ENCODE assay signal across 14 cellular contexts in the genomic region with DNA sequence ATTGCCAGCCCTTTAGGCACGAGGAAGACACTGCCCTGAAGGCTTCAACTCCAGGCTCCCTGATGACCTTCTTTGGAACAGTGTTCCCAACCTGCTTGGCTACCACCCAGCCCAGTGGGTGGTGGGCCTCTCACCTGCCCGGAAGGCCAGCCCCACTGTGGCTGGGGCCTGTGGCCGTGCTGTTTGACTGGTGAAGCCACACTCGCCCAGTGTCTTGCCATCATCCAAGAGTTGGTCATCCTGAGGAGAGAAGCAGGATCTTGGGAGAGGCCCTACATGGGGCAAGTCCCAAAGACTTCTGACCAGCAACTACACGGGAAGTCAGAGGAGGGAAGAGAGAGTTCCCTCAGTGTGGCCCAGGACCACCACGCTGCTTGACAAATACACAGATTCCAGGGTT. TPM values are rescaled to one million over a fixed set of nuclear protein-coding genes. Genes with fewer than 3 reads are reported as not detected.
DNase-seq lines count a peak whose midpoint lies in the region; ATAC-seq and TF ChIP-seq lines count a peak whose summit lies in the region.
"Had no signal": no experiment of that assay in that cellular context is flagged by ENCODE, and none has a peak within 500 bp of the region (broad histone marks: within the 10 kb centered on the region; RNA-seq: fewer than 3 reads in every experiment).

No MANE protein-coding gene starts in this region.

- H3K27ac ChIP-seq in iPS-20b (ENCODE audit: low read length) = no peak overlapping the region
- H3K27ac ChIP-seq in tibial nerve = peak overlapping the region; percentile 5 to 100 (median 62)
- H3K27ac ChIP-seq in colonic mucosa = no peak overlapping the region

- CTCF ChIA-PET in activated CD4-positive, alpha-beta memory T cell treated with anti-CD3 and anti-CD28 coated beads, Interleukin-2, amount 10 ng/mL, durations not matched to agents 7 days and 5 days (lab: Charles Lee) = interaction anchor here (1.4 kb wide), 1 partner anchor 10 kb away, joined by 4 read pairs; no protein-coding TSS in a partner anchor

- peaks cover 31% of the 10 kb centered on the region for H3K4me1 Mint-ChIP-seq in activated CD4-positive, alpha-beta memory T cell treated with anti-CD3 and anti-CD28 coated beads, Interleukin-2, amount 10 ng/mL, durations not matched to agents 7 days and 5 days

- TF ChIP-seq CTCF in tibial nerve (IDR thresholded peaks at IDR 0.05) (no peak), colonic mucosa (IDR thresholded peaks at IDR 0.05) (no peak)

- H3K27ac Mint-ChIP-seq in activated CD4-positive, alpha-beta memory T cell treated with anti-CD3 and anti-CD28 coated beads, Interleukin-2, amount 10 ng/mL, durations not matched to agents 7 days and 5 days = no peak overlapping the region

- H3K9me3 ChIP-seq in iPS-20b (ENCODE audit: insufficient read depth, low read depth, low read length) = no peaks in the 10 kb centered on the region
- H3K9me3 ChIP-seq in tibial nerve = no peaks in the 10 kb centered on the region
- H3K9me3 ChIP-seq in colonic mucosa = no peaks in the 10 kb centered on the region

- no peak for TF ChIP-seq EP300 in tibial nerve (IDR thresholded peaks at IDR 0.05)

- no peak for TF ChIP-seq POLR2A in tibial nerve (IDR thresholded peaks at IDR 0.05)

- H3K27me3 Mint-ChIP-seq in activated CD4-positive, alpha-beta memory T cell treated with anti-CD3 and anti-CD28 coated beads, Interleukin-2, amount 10 ng/mL, durations not matched to agents 7 days and 5 days = no peaks in the 10 kb centered on the region

- peak overlapping the region; percentile 92; the same call in 1 of the 2 replicates for H3K4me3 ChIP-seq in iPS-20b (ENCODE audit: low read length)
- H3K4me3 ChIP-seq in tibial nerve = peak overlapping the region in 1 of 4 donors; percentile 97
- H3K4me3 ChIP-seq in colonic mucosa = no peak overlapping the region

- no peaks in the 10 kb centered on the region for H3K9me3 Mint-ChIP-seq in activated CD4-positive, alpha-beta memory T cell treated with anti-CD3 and anti-CD28 coated beads, Interleukin-2, amount 10 ng/mL, durations not matched to agents 7 days and 5 days

- peaks cover 51% of the 10 kb centered on the region for H3K36me3 ChIP-seq in iPS-20b (ENCODE audit: insufficient read depth, low read depth, low read length)
- peaks cover 2 to 43% (median 17%) of the 10 kb centered on the region in 3 donors for H3K36me3 ChIP-seq in tibial nerve
- H3K36me3 ChIP-seq in colonic mucosa = peaks cover 10% of the 10 kb centered on the region

- H3K4me1 ChIP-seq in iPS-20b (ENCODE audit: insufficient read depth, low read length) (no peaks in the 10 kb centered on the region), tibial nerve (peaks cover 0 to 80% (median 29%) of the 10 kb centered on the region in 4 donors), colonic mucosa (peaks cover 12% of the 10 kb centered on the region)

- peak; percentile 16 for DNase-seq in left cardiac atrium
- no peak for DNase-seq in Right ventricle myocardium inferior (ENCODE audit: missing footprints)
- DNase-seq in activated CD4-positive, alpha-beta memory T cell treated with anti-CD3 and anti-CD28 coated beads, Interleukin-2, amount 10 ng/mL, durations not matched to agents 7 days and 5 days = no peak
- no peak for DNase-seq in tibial nerve (ENCODE audit: low spot score in 2 of 2)
- DNase-seq in activated gamma-delta T cell treated with Interleukin-2 at 50 U/mL for 16 hours = no peak
- no peak for DNase-seq in colonic mucosa
- DNase-seq: activated CD8-positive, alpha-beta memory T cell treated with anti-CD3 and anti-CD28 coated beads, Interleukin-2, amount 50 U/mL, for 4 hours; dermis blood vessel endothelial cell; NCI-H1436; RPMI8226; stimulated activated CD8-positive, alpha-beta memory T cell treated with anti-CD3 and anti-CD28 coated beads, Interleukin-4, amount 100 ng/mL, for 48 hours had no signal

- ATAC-seq in left cardiac atrium (no peak), Right ventricle myocardium inferior (no peak), HG03139 (IDR thresholded peaks at IDR 0.05; ENCODE audit: unreplicated experiment) (no peak)
- ATAC-seq: right cardiac atrium had no signal

- no peak overlapping the region for H3K9ac ChIP-seq in iPS-20b (ENCODE audit: low read depth, low read length)
- H3K9ac ChIP-seq in colonic mucosa (ENCODE audit: low read depth in 2 of 2, low read length in 2 of 2) = no peak overlapping the region

- peaks cover 41% of the 10 kb centered on the region for H3K36me3 Mint-ChIP-seq in activated CD4-positive, alpha-beta memory T cell treated with anti-CD3 and anti-CD28 coated beads, Interleukin-2, amount 10 ng/mL, durations not matched to agents 7 days and 5 days (ENCODE audit: low read depth)

- intact Hi-C loops in left cardiac atrium (cut with DNase I) = no loop called here
- intact Hi-C loops in Right ventricle myocardium inferior (cut with DNase I) = no loop called here
- intact Hi-C loops in colonic mucosa (cut with DNase I) = no loop called here

- whole genome bisulfite sequencing in tibial nerve, 2 donors = 57 to 62% methylated on average over 6 of the region's 6 CpGs

- H3K4me3 Mint-ChIP-seq in activated CD4-positive, alpha-beta memory T cell treated with anti-CD3 and anti-CD28 coated beads, Interleukin-2, amount 10 ng/mL, durations not matched to agents 7 days and 5 days = peak overlapping the region; percentile 88

- POLR2A ChIA-PET in activated CD4-positive, alpha-beta memory T cell treated with anti-CD3 and anti-CD28 coated beads, Interleukin-2, amount 10 ng/mL, durations not matched to agents 7 days and 5 days (lab: Charles Lee) = interaction anchor here (1.3 to 8.1 kb wide), 6 partner anchors 13 to 107 kb away, joined by 3 to 114 read pairs (median 7); partner anchors contain the start of genes FLYWCH2, KCTD5 and SRRM2

- H3K27me3 ChIP-seq in iPS-20b (ENCODE audit: insufficient read depth, low read length) = no peaks in the 10 kb centered on the region
- no peaks in the 10 kb centered on the region for H3K27me3 ChIP-seq in tibial nerve
- no peaks in the 10 kb centered on the region for H3K27me3 ChIP-seq in colonic mucosa

RNA-seq across cellular contexts. Expression of gene ELOB, which starts 1.8 kb away (rescaled TPM):
- total RNA-seq in left cardiac atrium = 100 to 1,000 TPM; 262 to 270 TPM
- 336 TPM for total RNA-seq in Right ventricle myocardium inferior
- total RNA-seq in activated CD4-positive, alpha-beta memory T cell treated with anti-CD3 and anti-CD28 coated beads, Interleukin-2, amount 10 ng/mL, durations not matched to agents 7 days and 5 days = 100 to 1,000 TPM; 141 to 150 TPM
- 100 to 1,000 TPM; 293 to 759 (median 513) TPM for total RNA-seq in tibial nerve
- 100 to 1,000 TPM; 230 to 333 TPM for total RNA-seq in colonic mucosa

RNA-seq across cellular contexts. Expression of gene PRSS33, which starts 12.0 kb away (rescaled TPM):
- total RNA-seq in left cardiac atrium (not detected), Right ventricle myocardium inferior (not detected), tibial nerve (not detected), colonic mucosa (not detected)
- not detected for total RNA-seq in activated CD4-positive, alpha-beta memory T cell treated with anti-CD3 and anti-CD28 coated beads, Interleukin-2, amount 10 ng/mL, durations not matched to agents 7 days and 5 days
- total RNA-seq: dermis blood vessel endothelial cell, right cardiac atrium had no signal

RNA-seq across cellular contexts. Expression of gene SRRM2, which starts 22.9 kb away (rescaled TPM):
- 100 to 1,000 TPM; 266 to 321 TPM for total RNA-seq in left cardiac atrium
- 239 TPM for total RNA-seq in Right ventricle myocardium inferior
- 100 to 1,000 TPM; 520 to 539 TPM for total RNA-seq in activated CD4-positive, alpha-beta memory T cell treated with anti-CD3 and anti-CD28 coated beads, Interleukin-2, amount 10 ng/mL, durations not matched to agents 7 days and 5 days
- 1,000 to 10,000 TPM in 1 of 4 donors, 100 to 1,000 TPM in 3; 843 to 1,374 (median 886) TPM for total RNA-seq in tibial nerve
- 100 to 1,000 TPM; 377 to 539 TPM for total RNA-seq in colonic mucosa

RNA-seq across cellular contexts. Expression of gene PRSS41, which starts 23.0 kb away (rescaled TPM):
- total RNA-seq in left cardiac atrium (not detected), Right ventricle myocardium inferior (not detected), tibial nerve (not detected), colonic mucosa (not detected)
- not detected for total RNA-seq in activated CD4-positive, alpha-beta memory T cell treated with anti-CD3 and anti-CD28 coated beads, Interleukin-2, amount 10 ng/mL, durations not matched to agents 7 days and 5 days
- total RNA-seq: dermis blood vessel endothelial cell, right cardiac atrium had no signal

RNA-seq across cellular contexts. Expression of gene PRSS21, which starts 41.7 kb away (rescaled TPM):
- total RNA-seq in left cardiac atrium (not detected), Right ventricle myocardium inferior (not detected), tibial nerve (not detected), colonic mucosa (1 to 10 TPM; 1.1 to 2.6 TPM)
- 1 to 10 TPM; 3.0 to 4.0 TPM for total RNA-seq in activated CD4-positive, alpha-beta memory T cell treated with anti-CD3 and anti-CD28 coated beads, Interleukin-2, amount 10 ng/mL, durations not matched to agents 7 days and 5 days
- total RNA-seq: right cardiac atrium had no signal

Comparison
In these comparisons a context has a peak if more than half of its experiments do, and no peak if none do; other contexts are left out.
1. H3K27ac ChIP-seq: peak in tibial nerve (4 of 4); none in iPS-20b (single experiment) and colonic mucosa (single experiment).